ENCODE assay signal across 8 cellular contexts in the genomic region with DNA sequence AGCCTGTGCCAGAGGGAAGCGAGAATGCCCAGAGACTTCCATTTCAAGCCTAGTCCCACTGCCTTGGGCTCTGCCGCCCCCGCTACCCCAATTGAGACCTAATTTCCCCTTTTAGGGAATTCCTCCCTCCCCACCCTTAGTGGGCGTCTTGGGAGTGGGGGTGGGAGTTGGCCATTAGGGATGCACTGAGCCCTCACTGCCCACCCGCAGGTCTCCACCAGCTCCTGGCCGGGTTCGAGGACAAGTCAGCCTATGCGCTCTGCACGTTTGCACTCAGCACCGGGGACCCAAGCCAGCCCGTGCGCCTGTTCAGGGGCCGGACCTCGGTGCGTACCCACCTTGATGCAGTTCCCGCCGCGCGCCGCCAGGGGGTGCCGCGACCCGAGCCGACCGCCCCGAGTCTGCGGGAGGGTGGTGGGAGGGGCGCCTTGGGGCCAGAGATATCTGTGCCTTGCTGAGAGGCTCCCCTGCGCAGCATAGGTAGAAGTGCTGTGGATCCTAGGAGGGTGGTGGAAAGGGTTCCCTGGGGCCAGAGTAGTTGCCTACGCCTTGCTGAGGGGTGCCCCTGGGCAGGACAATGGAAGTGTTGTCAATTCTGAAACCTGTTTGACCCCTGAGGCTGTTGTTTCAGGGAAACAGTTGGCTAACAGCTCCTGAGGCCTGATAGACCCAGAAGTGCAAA. TPM values are rescaled to one million over a fixed set of nuclear protein-coding genes. Genes with fewer than 3 reads are reported as not detected.
DNase-seq lines count a peak whose midpoint lies in the region; ATAC-seq and TF ChIP-seq lines count a peak whose summit lies in the region.

No MANE protein-coding gene starts in this region.

- no peak overlapping the region for H3K27ac Mint-ChIP-seq in activated CD8-positive, alpha-beta T cell treated with anti-CD3 and anti-CD28 coated beads for 36 hours
- H3K27ac Mint-ChIP-seq in endodermal cell, result no peak overlapping the region
- no peak overlapping the region for H3K27ac Mint-ChIP-seq in natural killer cell treated with Interleukin-12 subunit alpha and Interleukin-12 subunit beta and Interleukin-15 and Interleukin-18, amount 100 ng/mL, for 72 hours

- no peak overlapping the region for H3K4me3 Mint-ChIP-seq in activated CD8-positive, alpha-beta T cell treated with anti-CD3 and anti-CD28 coated beads for 36 hours
- no peak overlapping the region for H3K4me3 Mint-ChIP-seq in endodermal cell
- no peak overlapping the region for H3K4me3 Mint-ChIP-seq in natural killer cell treated with Interleukin-12 subunit alpha and Interleukin-12 subunit beta and Interleukin-15 and Interleukin-18, amount 100 ng/mL, for 72 hours

- no peaks in the 10 kb centered on the region for H3K9me3 Mint-ChIP-seq in activated CD8-positive, alpha-beta T cell treated with anti-CD3 and anti-CD28 coated beads for 36 hours
- H3K9me3 Mint-ChIP-seq in endodermal cell, result no peaks in the 10 kb centered on the region
- no peaks in the 10 kb centered on the region for H3K9me3 Mint-ChIP-seq in natural killer cell treated with Interleukin-12 subunit alpha and Interleukin-12 subunit beta and Interleukin-15 and Interleukin-18, amount 100 ng/mL, for 72 hours

- H3K9me3 ChIP-seq in BLaER1 treated with 17β-estradiol and CSF1 and Interleukin-3, amounts not matched to agents 10 nM and 100 nM (replicated peaks in 1 of 11), result no peaks in the 10 kb centered on the region
- no peaks in the 10 kb centered on the region for H3K9me3 ChIP-seq in endodermal cell (ENCODE audit: control insufficient read depth, low read length)

- H3K4me1 Mint-ChIP-seq in activated CD8-positive, alpha-beta T cell treated with anti-CD3 and anti-CD28 coated beads for 36 hours (ENCODE audit: low read depth), result peaks cover 15% of the 10 kb centered on the region
- H3K4me1 Mint-ChIP-seq in endodermal cell, result peaks cover 18% of the 10 kb centered on the region
- peaks cover 0 to 8% of the 10 kb centered on the region in 2 donors for H3K4me1 Mint-ChIP-seq in natural killer cell treated with Interleukin-12 subunit alpha and Interleukin-12 subunit beta and Interleukin-15 and Interleukin-18, amount 100 ng/mL, for 72 hours (ENCODE audit: low read depth in 2 of 2)

- H3K36me3 ChIP-seq in BLaER1 treated with 17β-estradiol and CSF1 and Interleukin-3, amounts not matched to agents 10 nM and 100 nM, result peaks cover 69 to 92% (median 83%) of the 10 kb centered on the region in 11 experiments
- H3K36me3 ChIP-seq in endodermal cell (ENCODE audit: control insufficient read depth, insufficient read depth, low read length), result peaks cover 58% of the 10 kb centered on the region

- H3K4me2 ChIP-seq in BLaER1 treated with 17β-estradiol and CSF1 and Interleukin-3, amounts not matched to agents 10 nM and 100 nM, result peak overlapping the region in 6 of 11 experiments; percentile 1 to 53 (median 34); a peak in 8 of 22 replicates

- intact Hi-C loops in activated CD8-positive, alpha-beta T cell treated with anti-CD3 and anti-CD28 coated beads for 36 hours (cut with micrococcal nuclease), result loop anchor here (5.0 kb wide), 1 partner anchor 99 kb away; no protein-coding TSS in a partner anchor

- POLR2A ChIA-PET in activated CD8-positive, alpha-beta T cell treated with anti-CD3 and anti-CD28 coated beads for 36 hours (lab: Charles Lee), result interaction anchor here (0.6 to 1.4 kb wide), 2 partner anchors 9 to 493 kb away, joined by 3 read pairs; no protein-coding TSS in a partner anchor

- TF ChIP-seq CTCF in activated CD8-positive, alpha-beta T cell treated with anti-CD3 and anti-CD28 coated beads for 36 hours (IDR thresholded peaks at IDR 0.05), result peak; percentile 96
- TF ChIP-seq CTCF in endodermal cell (conservative IDR thresholded peaks at IDR 0.05), result peak; percentile 98

- no peak overlapping the region for H3K27ac ChIP-seq in BLaER1 treated with 17β-estradiol and CSF1 and Interleukin-3, amounts not matched to agents 10 nM and 100 nM
- H3K27ac ChIP-seq in endodermal cell (ENCODE audit: low read depth, low read length) (no peak overlapping the region), substantia nigra (ENCODE audit: low read depth, low read length, poor library complexity, severe bottlenecking) (no peak overlapping the region)

- peaks cover 0 to 51% (median 29%) of the 10 kb centered on the region in 11 experiments; a peak in 16 of 22 replicates for H4K20me1 ChIP-seq in BLaER1 treated with 17β-estradiol and CSF1 and Interleukin-3, amounts not matched to agents 10 nM and 100 nM

- no peaks in the 10 kb centered on the region for H3K27me3 Mint-ChIP-seq in activated CD8-positive, alpha-beta T cell treated with anti-CD3 and anti-CD28 coated beads for 36 hours
- no peaks in the 10 kb centered on the region for H3K27me3 Mint-ChIP-seq in endodermal cell (ENCODE audit: insufficient read depth)
- no peaks in the 10 kb centered on the region for H3K27me3 Mint-ChIP-seq in natural killer cell treated with Interleukin-12 subunit alpha and Interleukin-12 subunit beta and Interleukin-15 and Interleukin-18, amount 100 ng/mL, for 72 hours

- CTCF ChIA-PET in activated CD8-positive, alpha-beta T cell treated with anti-CD3 and anti-CD28 coated beads for 36 hours (lab: Charles Lee), result interaction anchor here (0.7 to 6.3 kb wide), 38 partner anchors 8 to 368 kb away, joined by 3 to 63 read pairs (median 4); a partner anchor contains a TSS

- no peaks in the 10 kb centered on the region for H3K27me3 ChIP-seq in BLaER1 treated with 17β-estradiol and CSF1 and Interleukin-3, amounts not matched to agents 10 nM and 100 nM
- H3K27me3 ChIP-seq in endodermal cell (ENCODE audit: control insufficient read depth, insufficient read depth, low read length, poor library complexity, severe bottlenecking), result no peaks in the 10 kb centered on the region

- peaks cover 19 to 41% (median 31%) of the 10 kb centered on the region in 10 experiments for H3K4me1 ChIP-seq in BLaER1 treated with 17β-estradiol and CSF1 and Interleukin-3, amounts not matched to agents 10 nM and 100 nM
- peaks cover 13% of the 10 kb centered on the region for H3K4me1 ChIP-seq in endodermal cell (ENCODE audit: control insufficient read depth, insufficient read depth, low read length)

- H3K36me3 Mint-ChIP-seq in activated CD8-positive, alpha-beta T cell treated with anti-CD3 and anti-CD28 coated beads for 36 hours (ENCODE audit: low read depth), result peaks cover 30% of the 10 kb centered on the region
- H3K36me3 Mint-ChIP-seq in endodermal cell (ENCODE audit: low read depth), result peaks cover 44% of the 10 kb centered on the region
- H3K36me3 Mint-ChIP-seq in natural killer cell treated with Interleukin-12 subunit alpha and Interleukin-12 subunit beta and Interleukin-15 and Interleukin-18, amount 100 ng/mL, for 72 hours, result peaks cover 7% of the 10 kb centered on the region

- 33 to 57% methylated on average over 3 to 29 of the region's 30 CpGs for WGBS in endodermal cell (ENCODE audit: insufficient coverage in 1 of 2, insufficient read length in 1 of 2), 2 experiments

- H3K9ac ChIP-seq in BLaER1 treated with 17β-estradiol and CSF1 and Interleukin-3, amounts not matched to agents 10 nM and 100 nM, result no peak overlapping the region
- no peak overlapping the region for H3K9ac ChIP-seq in endodermal cell (ENCODE audit: extremely low read depth, low read length, poor library complexity, severe bottlenecking)

- H3K4me3 ChIP-seq in BLaER1 treated with 17β-estradiol and CSF1 and Interleukin-3, amounts not matched to agents 10 nM and 100 nM, result no peak overlapping the region
- H3K4me3 ChIP-seq in endodermal cell (ENCODE audit: low read length), result no peak overlapping the region

- DNase-seq in NCI-H1092 treated with DMSO at 0.1 percent for 48 hours (lab: John Stamatoyannopoulos, UW) (peak; percentile 59), endodermal cell (peak; percentile 95), substantia nigra (lab: John Stamatoyannopoulos, UW) (peak in 31 of 49 donors; percentile 5 to 64 (median 25))
- peak; percentile 80 for DNase-seq in activated CD8-positive, alpha-beta T cell treated with anti-CD3 and anti-CD28 coated beads for 36 hours
- peak; percentile 32 for DNase-seq in natural killer cell treated with Interleukin-12 subunit alpha and Interleukin-12 subunit beta and Interleukin-15 and Interleukin-18, amount 100 ng/mL, for 72 hours (ENCODE audit: low spot score)

- peak; percentile 59 for ATAC-seq in GM19452 (IDR thresholded peaks at IDR 0.05; ENCODE audit: unreplicated experiment)
- ATAC-seq in activated CD8-positive, alpha-beta T cell treated with anti-CD3 and anti-CD28 coated beads for 36 hours, result peak; percentile 94
- ATAC-seq in natural killer cell treated with Interleukin-12 subunit alpha and Interleukin-12 subunit beta and Interleukin-15 and Interleukin-18, amount 100 ng/mL, for 72 hours, result peak; percentile 83 to 91
- no peak for ATAC-seq in HG03025 (IDR thresholded peaks at IDR 0.05; ENCODE audit: low FRiP score, unreplicated experiment)

RNA-seq across cellular contexts. Expression of a gene that starts 9.2 kb away (rescaled TPM):
- total RNA-seq in activated CD8-positive, alpha-beta T cell treated with anti-CD3 and anti-CD28 coated beads for 36 hours, result 10 to 100 TPM; 56.3 to 66.9 TPM
- 10 to 100 TPM; 50.8 to 53.6 TPM for total RNA-seq in endodermal cell
- polyA plus RNA-seq in endodermal cell (2013, experiment 1 of 2), result 47.9 TPM
- polyA plus RNA-seq in endodermal cell (2013, experiment 2 of 2), result 37.1 TPM
- total RNA-seq in natural killer cell treated with Interleukin-12 subunit alpha and Interleukin-12 subunit beta and Interleukin-15 and Interleukin-18, amount 100 ng/mL, for 72 hours, result 10 to 100 TPM; 94.3 to 94.7 TPM

RNA-seq across cellular contexts. Expression of a gene that starts 14.0 kb away (rescaled TPM):
- 10 to 100 TPM; 50.1 to 54.1 TPM for total RNA-seq in activated CD8-positive, alpha-beta T cell treated with anti-CD3 and anti-CD28 coated beads for 36 hours
- 10 to 100 TPM; 55.0 to 59.3 TPM for total RNA-seq in endodermal cell
- polyA plus RNA-seq in endodermal cell (2013, experiment 1 of 2), result 45.8 TPM
- polyA plus RNA-seq in endodermal cell (2013, experiment 2 of 2), result 38.0 TPM
- 10 to 100 TPM; 78.5 to 87.1 TPM for total RNA-seq in natural killer cell treated with Interleukin-12 subunit alpha and Interleukin-12 subunit beta and Interleukin-15 and Interleukin-18, amount 100 ng/mL, for 72 hours

RNA-seq across cellular contexts. Expression of a gene that starts 20.5 kb away (rescaled TPM):
- 1 to 10 TPM; 1.8 to 2.8 TPM for total RNA-seq in activated CD8-positive, alpha-beta T cell treated with anti-CD3 and anti-CD28 coated beads for 36 hours
- total RNA-seq in endodermal cell, result 10 to 100 TPM in 1 of 2 donors, 1 to 10 TPM in 1; 3.8 to 12.4 TPM
- 2.7 TPM for polyA plus RNA-seq in endodermal cell (2013, experiment 1 of 2)
- 2.3 TPM for polyA plus RNA-seq in endodermal cell (2013, experiment 2 of 2)
- 1 to 10 TPM in 1 of 2 donors, under 1 TPM in 1; 0.36 to 1.9 TPM for total RNA-seq in natural killer cell treated with Interleukin-12 subunit alpha and Interleukin-12 subunit beta and Interleukin-15 and Interleukin-18, amount 100 ng/mL, for 72 hours

RNA-seq across cellular contexts. Expression of a gene that starts 45.1 kb away (rescaled TPM):
- total RNA-seq in activated CD8-positive, alpha-beta T cell treated with anti-CD3 and anti-CD28 coated beads for 36 hours, result 1 to 10 TPM; 1.3 to 1.4 TPM
- total RNA-seq in endodermal cell, result 10 to 100 TPM; 26.8 to 27.7 TPM
- polyA plus RNA-seq in endodermal cell (2013, experiment 1 of 2), result 8.8 TPM
- 7.5 TPM for polyA plus RNA-seq in endodermal cell (2013, experiment 2 of 2)
- under 1 TPM; 0.56 to 0.62 TPM for total RNA-seq in natural killer cell treated with Interleukin-12 subunit alpha and Interleukin-12 subunit beta and Interleukin-15 and Interleukin-18, amount 100 ng/mL, for 72 hours

RNA-seq across cellular contexts. Expression of a gene that starts 58.8 kb away (rescaled TPM):
- total RNA-seq in activated CD8-positive, alpha-beta T cell treated with anti-CD3 and anti-CD28 coated beads for 36 hours, result 10 to 100 TPM; 17.3 to 18.1 TPM
- total RNA-seq in endodermal cell, result 10 to 100 TPM; 13.9 to 20.0 TPM
- polyA plus RNA-seq in endodermal cell (2013, experiment 1 of 2), result 11.9 TPM
- polyA plus RNA-seq in endodermal cell (2013, experiment 2 of 2), result 10.1 TPM
- total RNA-seq in natural killer cell treated with Interleukin-12 subunit alpha and Interleukin-12 subunit beta and Interleukin-15 and Interleukin-18, amount 100 ng/mL, for 72 hours, result 10 to 100 TPM; 27.1 to 27.8 TPM

Comparison
In these comparisons a context has a peak if more than half of its experiments do, and no peak if none do; other contexts are left out.
1. DNase-seq: peak in every context shown above with its lines; median percentile 95 in endodermal cell; 80 in activated CD8-positive, alpha-beta T cell treated with anti-CD3 and anti-CD28 coated beads for 36 hours; 59 in NCI-H1092 treated with DMSO at 0.1 percent for 48 hours; 32 in natural killer cell treated with Interleukin-12 subunit alpha and Interleukin-12 subunit beta and Interleukin-15 and Interleukin-18, amount 100 ng/mL, for 72 hours; 25 in substantia nigra.